In genomic region chr1:2148691-2149090, GRCh38 we compare ENCODE assay signal across 10 cellular contexts. TPM values are rescaled to one million over a fixed set of nuclear protein-coding genes. Genes with fewer than 3 reads are reported as not detected.
A peak's percentile ranks its signal among the peaks of the same experiment; 100 is the strongest.
DNase-seq lines count a peak whose midpoint lies in the region; ATAC-seq and TF ChIP-seq lines count a peak whose summit lies in the region.
"Had no signal": no experiment of that assay in that cellular context is flagged by ENCODE, and none has a peak within 500 bp of the region (broad histone marks: within the 10 kb centered on the region; RNA-seq: fewer than 3 reads in every experiment).

No MANE protein-coding gene starts in this region.

- no peak overlapping the region for H3K27ac Mint-ChIP-seq in CD4-positive, alpha-beta memory T cell
- H3K27ac Mint-ChIP-seq in T-cell (no peak overlapping the region), WTC11 (no peak overlapping the region)

- POLR2A ChIA-PET in CD4-positive, alpha-beta memory T cell (lab: Charles Lee; ENCODE audit: partially characterized antibody) = interaction anchor here (0.6 to 2.6 kb wide), 15 partner anchors 9 to 243 kb away, joined by 3 to 13 read pairs (median 4); partner anchors contain the start of genes FAAP20, MORN1 and RER1
- POLR2A ChIA-PET in T-cell (lab: Charles Lee) = interaction anchor here in 1 of 2 donors (0.6 kb wide), 1 partner anchor 15 kb away, joined by 5 read pairs; no protein-coding TSS in a partner anchor
- POLR2A ChIA-PET in WTC11 (lab: Charles Lee) = no interaction called here

- no peak for TF ChIP-seq CTCF in GM13976 (IDR thresholded peaks at IDR 0.05; ENCODE audit: borderline replicate concordance, control extremely low read depth, extremely low read depth, insufficient read depth, missing control alignments)
- TF ChIP-seq CTCF in psoas muscle (IDR thresholded peaks at IDR 0.05) = no peak
- no peak for TF ChIP-seq CTCF in WTC11 (IDR thresholded peaks at IDR 0.05)

- H3K9me3 Mint-ChIP-seq in CD4-positive, alpha-beta memory T cell = no peaks in the 10 kb centered on the region
- H3K9me3 Mint-ChIP-seq in T-cell (no peaks in the 10 kb centered on the region), WTC11 (no peaks in the 10 kb centered on the region)

- in situ Hi-C loops in GM13976 (cut with MboI; ENCODE audit: low sequenced_read_pairs, unreplicated experiment) = no loop called here

- H3K36me3 ChIP-seq in CD4-positive, alpha-beta memory T cell (ENCODE audit: insufficient read depth, low read length) = no peaks in the 10 kb centered on the region
- no peaks in the 10 kb centered on the region for H3K36me3 ChIP-seq in psoas muscle (ENCODE audit: insufficient read depth in 1 of 2, low read depth in 1 of 2)
- H3K36me3 ChIP-seq: uterus had no signal

- peak overlapping the region; percentile 58 for H3K27ac ChIP-seq in CD4-positive, alpha-beta memory T cell (ENCODE audit: low read depth, low read length)
- no peak overlapping the region for H3K27ac ChIP-seq in psoas muscle
- H3K27ac ChIP-seq: uterus had no signal

- H3K4me3 ChIP-seq in CD4-positive, alpha-beta memory T cell (ENCODE audit: low read length in 2 of 2) = peak overlapping the region in 1 of 2 donors; percentile 44
- H3K4me3 ChIP-seq in psoas muscle = no peak overlapping the region
- H3K4me3 ChIP-seq: uterus had no signal

- WGBS in psoas muscle, 3 donors = 59 to 66% (median 60%) methylated on average over 14 of the region's 14 CpGs

- H3K36me3 Mint-ChIP-seq in CD4-positive, alpha-beta memory T cell = peaks cover 11 to 14% of the 10 kb centered on the region in 2 donors
- H3K36me3 Mint-ChIP-seq in T-cell = peaks cover 6% of the 10 kb centered on the region
- H3K36me3 Mint-ChIP-seq in WTC11 = peaks cover 15% of the 10 kb centered on the region

- H3K4me3 Mint-ChIP-seq in CD4-positive, alpha-beta memory T cell = no peak overlapping the region
- H3K4me3 Mint-ChIP-seq in T-cell (no peak overlapping the region), WTC11 (no peak overlapping the region)

- intact Hi-C loops in CD4-positive, alpha-beta memory T cell (cut with micrococcal nuclease) = loop anchor here (5.0 kb wide), 1 partner anchor 39 kb away; no protein-coding TSS in a partner anchor
- intact Hi-C loops in psoas muscle (cut with DNase I) = no loop called here

- H3K4me1 ChIP-seq in CD4-positive, alpha-beta memory T cell (ENCODE audit: insufficient read depth, low read length) = peaks cover 47% of the 10 kb centered on the region
- H3K4me1 ChIP-seq in psoas muscle = no peaks in the 10 kb centered on the region
- H3K4me1 ChIP-seq: uterus had no signal

- no peaks in the 10 kb centered on the region for H3K27me3 Mint-ChIP-seq in CD4-positive, alpha-beta memory T cell
- H3K27me3 Mint-ChIP-seq in T-cell (no peaks in the 10 kb centered on the region), WTC11 (ENCODE audit: low read depth) (no peaks in the 10 kb centered on the region)

- H3K27me3 ChIP-seq in CD4-positive, alpha-beta memory T cell (ENCODE audit: insufficient read depth, low read length) = no peaks in the 10 kb centered on the region
- peaks cover 0 to 15% (median 3%) of the 10 kb centered on the region in 3 donors for H3K27me3 ChIP-seq in psoas muscle (ENCODE audit: insufficient read depth in 3 of 3, low read length in 2 of 3)
- H3K27me3 ChIP-seq: uterus had no signal

- H3K4me1 Mint-ChIP-seq in CD4-positive, alpha-beta memory T cell = peaks cover 6 to 29% (median 13%) of the 10 kb centered on the region in 4 donors
- H3K4me1 Mint-ChIP-seq in T-cell (peaks cover 12 to 29% (median 19%) of the 10 kb centered on the region in 3 donors), WTC11 (no peaks in the 10 kb centered on the region)

- DNase-seq in CD4-positive, alpha-beta memory T cell = peak; percentile 74 to 89 (median 81)
- DNase-seq in T-cell (peak; percentile 33 to 81 (median 60)), lung microvascular endothelial cell (ENCODE audit: low read depth in 2 of 2) (peak; percentile 64 to 93), GM13976 (ENCODE audit: low spot score) (no peak), psoas muscle (no peak), GM19240 (ENCODE audit: insufficient read length, low spot score) (no peak), WTC11 (ENCODE audit: low spot score) (no peak)
- peak; percentile 49 for DNase-seq in activated naive CD4-positive, alpha-beta T cell treated with Interleukin-2 at 50 U/mL for 16 hours
- DNase-seq: HCEC 1CT, uterus had no signal

- no peaks in the 10 kb centered on the region for H3K9me3 ChIP-seq in CD4-positive, alpha-beta memory T cell (ENCODE audit: control insufficient read depth in 1 of 2, low read length in 2 of 2)
- H3K9me3 ChIP-seq in psoas muscle = no peaks in the 10 kb centered on the region
- H3K9me3 ChIP-seq: uterus had no signal

- CTCF ChIA-PET in CD4-positive, alpha-beta memory T cell (lab: Charles Lee; ENCODE audit: partially characterized antibody) = interaction anchor here (1.4 to 3.8 kb wide), 4 partner anchors 9 to 104 kb away, joined by 4 to 31 read pairs (median 17); partner anchors contain the start of gene FAAP20
- CTCF ChIA-PET in T-cell (lab: Charles Lee) (interaction anchor here in 1 of 2 donors (1.6 kb wide), 1 partner anchor 16 kb away, joined by 6 read pairs; no protein-coding TSS in a partner anchor), WTC11 (lab: Charles Lee) (interaction anchor here (1.1 to 2.1 kb wide), 2 partner anchors 26 to 40 kb away, joined by 4 to 9 read pairs; no protein-coding TSS in a partner anchor)

- peak; percentile 66 to 81 (median 80) for ATAC-seq in T-cell (replicated peaks in 1 of 4)
- no peak for ATAC-seq in psoas muscle
- no peak for ATAC-seq in WTC11

TF ChIP-seq in WTC11, 78 proteins besides CTCF, POLR2A, EP300 and RAD21:
- no peak for TF ChIP-seq ZNF263 (CRISPR knock-in tag; IDR thresholded peaks at IDR 0.05; ENCODE audit: low read depth)

RNA-seq across cellular contexts. Expression of gene FAAP20, which starts 45.9 kb away (rescaled TPM):
- 10 to 100 TPM; 38.4 to 40.8 TPM for total RNA-seq in CD4-positive, alpha-beta memory T cell
- polyA plus RNA-seq in CD4-positive, alpha-beta memory T cell = 10 to 100 TPM; 54.2 to 58.9 TPM
- total RNA-seq in T-cell = 10 to 100 TPM; 52.9 to 74.8 (median 68.2) TPM
- 14.8 and 19.8 TPM in 2 replicates for total RNA-seq in lung microvascular endothelial cell
- 10 to 100 TPM; 17.8 to 26.3 (median 19.4) TPM for total RNA-seq in psoas muscle
- 10 to 100 TPM; 22.1 to 48.1 (median 28.2) TPM for polyA plus RNA-seq in psoas muscle
- total RNA-seq in WTC11 (2021) = 133 to 151 TPM (median 150 TPM) in 3 replicates

Comparison
In these comparisons a context has a peak if more than half of its experiments do, and no peak if none do; other contexts are left out.
1. DNase-seq: peak in CD4-positive, alpha-beta memory T cell (5 of 5), T-cell (34 of 34), activated naive CD4-positive, alpha-beta T cell treated with Interleukin-2 at 50 U/mL for 16 hours (single experiment) and lung microvascular endothelial cell (2 of 2); none in GM13976 (single experiment), psoas muscle (0 of 2), GM19240 (single experiment) and WTC11 (single experiment).
2. ATAC-seq: peak in T-cell (4 of 4); none in psoas muscle (0 of 4) and WTC11 (single experiment).